In genomic region chr1:34929497-34929852, GRCh38 we compare ENCODE assay signal across 1 cellular context.
TF ChIP-seq lines count a peak whose summit lies in the region.

TSS of gene DLGAP3 (minus strand) at chr1:34929650. CDS start at chr1:34905383, 24,267 bp downstream.

TF ChIP-seq in SK-N-SH treated with all-trans-retinoic acid at 6 μM for 48 hours, 23 proteins besides CTCF, POLR2A, EP300 and RAD21 (continued from another document):
- TF ChIP-seq, protein P1, sequence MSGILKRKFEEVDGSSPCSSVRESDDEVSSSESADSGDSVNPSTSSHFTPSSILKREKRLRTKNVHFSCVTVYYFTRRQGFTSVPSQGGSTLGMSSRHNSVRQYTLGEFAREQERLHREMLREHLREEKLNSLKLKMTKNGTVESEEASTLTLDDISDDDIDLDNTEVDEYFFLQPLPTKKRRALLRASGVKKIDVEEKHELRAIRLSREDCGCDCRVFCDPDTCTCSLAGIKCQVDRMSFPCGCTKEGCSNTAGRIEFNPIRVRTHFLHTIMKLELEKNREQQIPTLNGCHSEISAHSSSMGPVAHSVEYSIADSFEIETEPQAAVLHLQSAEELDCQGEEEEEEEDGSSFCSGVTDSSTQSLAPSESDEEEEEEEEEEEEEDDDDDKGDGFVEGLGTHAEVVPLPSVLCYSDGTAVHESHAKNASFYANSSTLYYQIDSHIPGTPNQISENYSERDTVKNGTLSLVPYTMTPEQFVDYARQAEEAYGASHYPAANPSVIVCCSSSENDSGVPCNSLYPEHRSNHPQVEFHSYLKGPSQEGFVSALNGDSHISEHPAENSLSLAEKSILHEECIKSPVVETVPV (CRISPR knock-in tag; IDR thresholded peaks at IDR 0.05): no peak
